1 cellular context compared by ENCODE assay signal in genomic region chr14:101947577-101947903, GRCh38.
TF ChIP-seq lines count a peak whose summit lies in the region.

No MANE protein-coding gene starts in this region.

TF ChIP-seq in GM12878, 131 proteins besides CTCF, POLR2A, EP300 and RAD21 (continued from another document and continues in another):
- TF ChIP-seq CUX1 (IDR thresholded peaks at IDR 0.05; ENCODE audit: insufficient replicate concordance, low read depth, low read length), result no peak
- no peak for TF ChIP-seq TCF7 (IDR thresholded peaks at IDR 0.05; ENCODE audit: borderline replicate concordance)
- peak; percentile 28; the same call in 1 of the 2 replicates for TF ChIP-seq MTA2 (IDR thresholded peaks at IDR 0.05; ENCODE audit: low read depth)
- no peak for TF ChIP-seq ZNF687 (IDR thresholded peaks at IDR 0.05)
- TF ChIP-seq POU2F2 (IDR thresholded peaks at IDR 0.05; ENCODE audit: borderline replicate concordance, low read depth, low read length), result no peak
- no peak for TF ChIP-seq ATF7 (IDR thresholded peaks at IDR 0.05; ENCODE audit: low read depth)
- TF ChIP-seq ZBED1 (IDR thresholded peaks at IDR 0.05; ENCODE audit: borderline replicate concordance), result 0 out of 2 replicates have a peak, but pooled peaks have one; percentile 18
- no peak for TF ChIP-seq CHD1 (IDR thresholded peaks at IDR 0.05; ENCODE audit: low read depth, low read length)
- no peak for TF ChIP-seq PAX5 (IDR thresholded peaks at IDR 0.05; ENCODE audit: borderline replicate concordance, low read depth, low read length)
- TF ChIP-seq IKZF1 (conservative IDR thresholded peaks at IDR 0.05), result no peak
- TF ChIP-seq CEBPZ (IDR thresholded peaks at IDR 0.05; ENCODE audit: low read depth, low read length), result no peak
- TF ChIP-seq HDGF (IDR thresholded peaks at IDR 0.05), result no peak
- TF ChIP-seq ZBTB4 (CRISPR knock-in tag; IDR thresholded peaks at IDR 0.05), result no peak
- TF ChIP-seq RELB (IDR thresholded peaks at IDR 0.05; ENCODE audit: low read depth), result no peak
- no peak for TF ChIP-seq NR2F1 (conservative IDR thresholded peaks at IDR 0.05)
- TF ChIP-seq E2F8 (IDR thresholded peaks at IDR 0.05; ENCODE audit: low read depth, partially characterized antibody), result no peak
- no peak for TF ChIP-seq HDAC2 (IDR thresholded peaks at IDR 0.05)
- 0 out of 2 replicates have a peak, but pooled peaks have one; percentile 50 for TF ChIP-seq LARP7 (IDR thresholded peaks at IDR 0.05)
- TF ChIP-seq MEF2A (IDR thresholded peaks at IDR 0.05; ENCODE audit: insufficient read depth, low read depth, low read length), result no peak
- no peak for TF ChIP-seq CBFB (IDR thresholded peaks at IDR 0.05; ENCODE audit: low read depth)
- TF ChIP-seq MTA3 (IDR thresholded peaks at IDR 0.05; ENCODE audit: borderline replicate concordance, low read length), result no peak
- no peak for TF ChIP-seq SPI1 (IDR thresholded peaks at IDR 0.05; ENCODE audit: borderline replicate concordance, insufficient read depth, low read depth, low read length)
- TF ChIP-seq JUND (IDR thresholded peaks at IDR 0.05; ENCODE audit: low read depth, low read length), result 0 out of 2 replicates have a peak, but pooled peaks have one; percentile 16
- TF ChIP-seq MEF2B (IDR thresholded peaks at IDR 0.05; ENCODE audit: partially characterized antibody, poor library complexity, severe bottlenecking), result no peak
- TF ChIP-seq WRNIP1 (IDR thresholded peaks at IDR 0.05; ENCODE audit: borderline replicate concordance, low read depth, low read length), result no peak
- no peak for TF ChIP-seq ZNF592 (IDR thresholded peaks at IDR 0.05)
- no peak for TF ChIP-seq SREBF2 (IDR thresholded peaks at IDR 0.05; ENCODE audit: low read length)
- no peak for TF ChIP-seq KLF5 (IDR thresholded peaks at IDR 0.05; ENCODE audit: partially characterized antibody)
- no peak for TF ChIP-seq MYB (IDR thresholded peaks at IDR 0.05; ENCODE audit: borderline replicate concordance, low read depth, low read length)
- TF ChIP-seq RUNX3 (IDR thresholded peaks at IDR 0.05; ENCODE audit: low read length), result peak; percentile 13
